ENCODE assay signal across 1 cellular context in the genomic region with DNA sequence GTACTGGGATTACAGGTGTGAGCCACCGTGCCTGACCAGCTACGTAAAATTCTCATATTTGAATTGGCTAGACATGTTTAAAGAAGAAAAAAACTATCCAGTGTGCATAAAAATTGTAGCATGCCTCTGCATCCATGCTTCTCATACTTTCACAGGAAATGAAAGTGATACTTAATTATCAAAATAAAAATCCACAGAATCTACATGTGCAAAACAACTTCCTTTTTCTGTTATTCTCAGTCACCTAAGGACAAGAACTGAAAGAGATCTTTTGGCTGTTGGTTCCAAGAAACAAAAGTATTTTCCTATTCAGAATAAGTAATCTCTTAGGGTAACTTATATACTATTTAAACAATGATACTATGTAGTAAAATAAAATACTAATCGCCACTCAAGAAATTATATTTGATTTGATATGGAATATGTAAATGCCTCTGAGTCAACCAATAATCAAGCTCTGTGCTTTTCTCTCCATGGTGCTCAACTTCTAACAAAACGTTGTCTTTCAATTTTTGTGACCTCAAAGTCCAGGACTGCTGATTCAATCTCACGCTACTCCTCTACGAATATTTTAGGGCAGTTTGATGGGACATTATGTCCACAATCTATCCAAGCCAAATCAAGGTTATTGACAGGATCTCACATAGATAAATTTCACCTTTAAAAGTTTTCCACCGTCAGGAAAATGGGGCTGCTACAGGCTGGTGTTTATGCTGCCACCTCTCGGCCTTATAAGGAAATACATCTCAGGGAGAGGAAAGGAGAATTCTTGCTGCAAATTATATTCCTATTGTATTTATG.
TF ChIP-seq lines count a peak whose summit lies in the region.

No MANE protein-coding gene starts in this region.

TF ChIP-seq in HCT116, 20 proteins besides CTCF, POLR2A, EP300 and RAD21 (continued from another document):
- no peak for TF ChIP-seq ELF1 (IDR thresholded peaks at IDR 0.05; ENCODE audit: borderline replicate concordance, low read depth)
